ENCODE assay signal across 16 cellular contexts in genomic region chr9:3888496-3888858, GRCh38.
DNase-seq lines count a peak whose midpoint lies in the region; ATAC-seq and TF ChIP-seq lines count a peak whose summit lies in the region.
"Had no signal": no experiment of that assay in that cellular context is flagged by ENCODE, and none has a peak within 500 bp of the region (broad histone marks: within the 10 kb centered on the region; RNA-seq: fewer than 3 reads in every experiment).

No MANE protein-coding gene starts in this region.

- no peaks in the 10 kb centered on the region for H3K9me3 Mint-ChIP-seq in activated naive CD4-positive, alpha-beta T cell treated with anti-CD3 and anti-CD28 coated beads, Interleukin-2, amount 50 U/mL, for 72 hours
- no peaks in the 10 kb centered on the region for H3K9me3 Mint-ChIP-seq in GM23338
- no peaks in the 10 kb centered on the region for H3K9me3 Mint-ChIP-seq in activated T-helper 2 cell treated with anti-CD3 and anti-CD28 coated beads, Interferon-gamma antibody, Interleukin-2, Interleukin-4, amounts not matched to agents 10 μg/mL and 5 μg/mL and 100 μg/mL, durations not matched to agents 14 hours and 24 hours and 36 hours
- H3K9me3 Mint-ChIP-seq: CD4-positive, alpha-beta memory T cell had no signal

- intact Hi-C loops in activated T-helper 2 cell treated with anti-CD3 and anti-CD28 coated beads, Interferon-gamma antibody, Interleukin-2, Interleukin-4, amounts not matched to agents 10 μg/mL and 5 μg/mL and 100 μg/mL, durations not matched to agents 14 hours and 24 hours and 36 hours (cut with micrococcal nuclease) = loop anchor here (1.0 to 5.0 kb wide), 2 partner anchors 16 to 44 kb away; no protein-coding TSS in a partner anchor

- peak in 1 of 2 donors; percentile 17 for DNase-seq in activated naive CD4-positive, alpha-beta T cell treated with anti-CD3 and anti-CD28 coated beads, Interleukin-2, amount 50 U/mL, for 72 hours (ENCODE audit: low spot score in 2 of 2)
- DNase-seq in activated naive CD4-positive, alpha-beta T cell (lab: John Stamatoyannopoulos, UW) = no peak
- no peak for DNase-seq in GM23338 (ENCODE audit: low spot score)
- no peak for DNase-seq in activated T-helper 2 cell treated with anti-CD3 and anti-CD28 coated beads, Interferon-gamma antibody, Interleukin-2, Interleukin-4, amounts not matched to agents 10 μg/mL and 5 μg/mL and 100 μg/mL, durations not matched to agents 14 hours and 24 hours and 36 hours (ENCODE audit: low spot score)
- DNase-seq in smooth muscle cell (lab: John Stamatoyannopoulos, UW; ENCODE audit: unreplicated experiment) = no peak
- no peak for DNase-seq in left lobe of liver (ENCODE audit: low spot score)
- DNase-seq in effector memory CD4-positive, alpha-beta T cell = no peak
- DNase-seq: BE2C; CD4-positive, alpha-beta memory T cell; DND-41; GDM1; GM23248; MV-4-11; NCI-H1417 treated with DMSO at 0.1 percent for 48 hours; NCI-H2029 treated with DMSO at 0.1 percent for 48 hours; NCI-H524 had no signal

- H3F3A ChIP-seq in GM23338 (replicated peaks; ENCODE audit: low read depth) (no peaks in the 10 kb centered on the region), smooth muscle cell (ENCODE audit: low read depth) (no peaks in the 10 kb centered on the region)

- H3K9ac ChIP-seq in smooth muscle cell (ENCODE audit: low read depth) = no peak overlapping the region
- H3K9ac ChIP-seq: GM23248 had no signal

- TF ChIP-seq CTCF in GM23338 (conservative IDR thresholded peaks at IDR 0.05; ENCODE audit: low read depth in 2 of 2) (no peak), smooth muscle cell (IDR thresholded peaks at IDR 0.05; ENCODE audit: borderline replicate concordance, insufficient read depth, poor library complexity, severe bottlenecking) (no peak)

- WGBS in smooth muscle cell (ENCODE audit: low lambda C conversion rate) = 96% methylated on average over 7 of the region's 7 CpGs

- no peak overlapping the region for H3K4me3 Mint-ChIP-seq in GM23338
- H3K4me3 Mint-ChIP-seq in activated T-helper 2 cell treated with anti-CD3 and anti-CD28 coated beads, Interferon-gamma antibody, Interleukin-2, Interleukin-4, amounts not matched to agents 10 μg/mL and 5 μg/mL and 100 μg/mL, durations not matched to agents 14 hours and 24 hours and 36 hours (ENCODE audit: low read depth) = no peak overlapping the region
- H3K4me3 Mint-ChIP-seq: CD4-positive, alpha-beta memory T cell had no signal

- H3K79me2 ChIP-seq in GM23338 (replicated peaks; ENCODE audit: insufficient read depth) = no peaks in the 10 kb centered on the region
- no peaks in the 10 kb centered on the region for H3K79me2 ChIP-seq in smooth muscle cell (ENCODE audit: low read depth)

- peaks cover 5% of the 10 kb centered on the region; the same call in 2 of the 3 replicates for H3K4me1 Mint-ChIP-seq in GM23338
- peaks cover 56% of the 10 kb centered on the region for H3K4me1 Mint-ChIP-seq in activated T-helper 2 cell treated with anti-CD3 and anti-CD28 coated beads, Interferon-gamma antibody, Interleukin-2, Interleukin-4, amounts not matched to agents 10 μg/mL and 5 μg/mL and 100 μg/mL, durations not matched to agents 14 hours and 24 hours and 36 hours (ENCODE audit: low read depth)

- peak; percentile 11 to 84 for ATAC-seq in activated naive CD4-positive, alpha-beta T cell treated with anti-CD3 and anti-CD28 coated beads, Interleukin-2, amount 50 U/mL, for 72 hours
- ATAC-seq in GM23338 (no peak), left lobe of liver (no peak)

- H3K36me3 Mint-ChIP-seq in activated naive CD4-positive, alpha-beta T cell treated with anti-CD3 and anti-CD28 coated beads, Interleukin-2, amount 50 U/mL, for 72 hours = peaks cover 0 to 5% of the 10 kb centered on the region in 2 donors
- no peaks in the 10 kb centered on the region for H3K36me3 Mint-ChIP-seq in GM23338 (ENCODE audit: low read depth)
- H3K36me3 Mint-ChIP-seq in activated T-helper 2 cell treated with anti-CD3 and anti-CD28 coated beads, Interferon-gamma antibody, Interleukin-2, Interleukin-4, amounts not matched to agents 10 μg/mL and 5 μg/mL and 100 μg/mL, durations not matched to agents 14 hours and 24 hours and 36 hours (ENCODE audit: low read depth) = peaks cover 5% of the 10 kb centered on the region
- H3K36me3 Mint-ChIP-seq: CD4-positive, alpha-beta memory T cell had no signal

- H3K4me1 ChIP-seq in GM23338 (ENCODE audit: insufficient read depth) = no peaks in the 10 kb centered on the region
- peaks cover 33% of the 10 kb centered on the region for H3K4me1 ChIP-seq in smooth muscle cell (ENCODE audit: low read depth)
- H3K4me1 ChIP-seq in effector memory CD4-positive, alpha-beta T cell (ENCODE audit: control insufficient read depth, insufficient read depth, low read length, poor library complexity, severe bottlenecking) = no peaks in the 10 kb centered on the region
- H3K4me1 ChIP-seq: BE2C had no signal

- no peaks in the 10 kb centered on the region for H3K9me3 ChIP-seq in smooth muscle cell (replicated peaks; ENCODE audit: low read depth)
- H3K9me3 ChIP-seq in effector memory CD4-positive, alpha-beta T cell (ENCODE audit: control insufficient read depth, low read length) = no peaks in the 10 kb centered on the region
- H3K9me3 ChIP-seq: BE2C had no signal

- no peaks in the 10 kb centered on the region for H3K27me3 Mint-ChIP-seq in GM23338 (ENCODE audit: insufficient read depth, low read depth, poor library complexity)
- H3K27me3 Mint-ChIP-seq in activated T-helper 2 cell treated with anti-CD3 and anti-CD28 coated beads, Interferon-gamma antibody, Interleukin-2, Interleukin-4, amounts not matched to agents 10 μg/mL and 5 μg/mL and 100 μg/mL, durations not matched to agents 14 hours and 24 hours and 36 hours (ENCODE audit: low read depth) = no peaks in the 10 kb centered on the region

- peak overlapping the region in 1 of 2 donors; percentile 11 for H3K27ac Mint-ChIP-seq in activated naive CD4-positive, alpha-beta T cell treated with anti-CD3 and anti-CD28 coated beads, Interleukin-2, amount 50 U/mL, for 72 hours
- peak overlapping the region; percentile 24; the same call in 1 of the 2 replicates for H3K27ac Mint-ChIP-seq in GM23338
- peak overlapping the region; percentile 20 for H3K27ac Mint-ChIP-seq in activated T-helper 2 cell treated with anti-CD3 and anti-CD28 coated beads, Interferon-gamma antibody, Interleukin-2, Interleukin-4, amounts not matched to agents 10 μg/mL and 5 μg/mL and 100 μg/mL, durations not matched to agents 14 hours and 24 hours and 36 hours
- H3K27ac Mint-ChIP-seq: CD4-positive, alpha-beta memory T cell had no signal

- no peak overlapping the region for H2AFZ ChIP-seq in GM23338
- H2AFZ ChIP-seq in smooth muscle cell (ENCODE audit: low read depth) = no peak overlapping the region
- H2AFZ ChIP-seq: GM23248 had no signal

- H3K4me2 ChIP-seq in GM23338 (no peak overlapping the region), smooth muscle cell (no peak overlapping the region)

- H4K20me1 ChIP-seq in GM23338 (replicated peaks; ENCODE audit: insufficient read depth) (no peaks in the 10 kb centered on the region), smooth muscle cell (ENCODE audit: low read depth) (no peaks in the 10 kb centered on the region)

- no peak overlapping the region for H3K27ac ChIP-seq in GM23338 (ENCODE audit: low read depth)
- peak overlapping the region; percentile 80 for H3K27ac ChIP-seq in smooth muscle cell (ENCODE audit: low read depth)
- H3K27ac ChIP-seq in effector memory CD4-positive, alpha-beta T cell (ENCODE audit: insufficient read depth, low read length, poor library complexity, severe bottlenecking) = no peak overlapping the region
- H3K27ac ChIP-seq: GM23248 had no signal

- H3K27me3 ChIP-seq in GM23338 (ENCODE audit: insufficient read depth) = no peaks in the 10 kb centered on the region
- no peaks in the 10 kb centered on the region for H3K27me3 ChIP-seq in smooth muscle cell (ENCODE audit: low read depth)
- no peaks in the 10 kb centered on the region for H3K27me3 ChIP-seq in effector memory CD4-positive, alpha-beta T cell (replicated peaks; ENCODE audit: control insufficient read depth, insufficient read depth, low read length, poor library complexity, severe bottlenecking)

- no peaks in the 10 kb centered on the region for H3K36me3 ChIP-seq in GM23338 (ENCODE audit: insufficient read depth)
- H3K36me3 ChIP-seq in smooth muscle cell (ENCODE audit: low read depth) = no peaks in the 10 kb centered on the region
- H3K36me3 ChIP-seq in effector memory CD4-positive, alpha-beta T cell (ENCODE audit: control insufficient read depth, insufficient read depth, low read length) = no peaks in the 10 kb centered on the region
- H3K36me3 ChIP-seq: BE2C had no signal

- no peak overlapping the region for H3K4me3 ChIP-seq in GM23338
- no peak overlapping the region for H3K4me3 ChIP-seq in smooth muscle cell
- no peak overlapping the region for H3K4me3 ChIP-seq in effector memory CD4-positive, alpha-beta T cell (ENCODE audit: insufficient read depth, low read depth, low read length, poor library complexity, severe bottlenecking)
- H3K4me3 ChIP-seq: GM23248 had no signal

- H3K9me2 ChIP-seq in GM23338 (ENCODE audit: insufficient read depth) = 0 out of 2 replicates have a peak, but pooled peaks cover 3% of the 10 kb centered on the region

TF ChIP-seq in GM23338, 12 proteins besides CTCF, POLR2A, EP300 and RAD21 (continues in another document):
- no peak for TF ChIP-seq ZNF331 (CRISPR knock-in tag; IDR thresholded peaks at IDR 0.05; ENCODE audit: low read depth)

Comparison
In these comparisons a context has a peak if more than half of its experiments do, and no peak if none do; other contexts are left out.
1. ATAC-seq: peak in activated naive CD4-positive, alpha-beta T cell treated with anti-CD3 and anti-CD28 coated beads, Interleukin-2, amount 50 U/mL, for 72 hours (2 of 2); none in GM23338 (single experiment) and left lobe of liver (single experiment).